21 cellular contexts compared by ENCODE assay signal in genomic region chr1:175385316-175385715, GRCh38.
DNase-seq lines count a peak whose midpoint lies in the region; ATAC-seq and TF ChIP-seq lines count a peak whose summit lies in the region.
"Had no signal": no experiment of that assay in that cellular context is flagged by ENCODE, and none has a peak within 500 bp of the region (broad histone marks: within the 10 kb centered on the region; RNA-seq: fewer than 3 reads in every experiment).

No MANE protein-coding gene starts in this region.

- 48% methylated on average over 4 of the region's 4 CpGs for WGBS in mammary epithelial cell (ENCODE audit: low coverage, missing lambda C conversion rate)

- H3K4me1 ChIP-seq in mammary epithelial cell (ENCODE audit: insufficient read depth, low read length) (no peaks in the 10 kb centered on the region), breast epithelium (no peaks in the 10 kb centered on the region), fibroblast of lung (ENCODE audit: control insufficient read depth, extremely low read depth, insufficient read depth, low read length) (no peaks in the 10 kb centered on the region)

- intact Hi-C loops in mammary epithelial cell (cut with micrococcal nuclease) = no loop called here
- intact Hi-C loops in breast epithelium (cut with DNase I; ENCODE audit: low total_unique reads) = no loop called here

- no TSS peak for BruUV-seq in mammary epithelial cell (replicated peaks; lab: Mats Ljungman, UMichigan)

- H3K36me3 ChIP-seq in mammary epithelial cell (ENCODE audit: insufficient read depth, low read length) (no peaks in the 10 kb centered on the region), breast epithelium (no peaks in the 10 kb centered on the region), fibroblast of lung (ENCODE audit: control insufficient read depth, insufficient read depth, low read length) (no peaks in the 10 kb centered on the region)

- no peak overlapping the region for H3K4me3 ChIP-seq in mammary epithelial cell (replicated peaks in 1 of 3; ENCODE audit: insufficient read depth in 1 of 3, low read depth in 2 of 3, low read length in 3 of 3)
- no peak overlapping the region for H3K4me3 ChIP-seq in breast epithelium
- no peak overlapping the region for H3K4me3 ChIP-seq in fibroblast of lung (replicated peaks in 1 of 4; ENCODE audit: control extremely low read depth in 1 of 4, insufficient read depth in 1 of 4, low read depth in 3 of 4, low read length in 4 of 4)
- H3K4me3 ChIP-seq in foreskin fibroblast (ENCODE audit: low read depth in 1 of 2, low read length in 2 of 2) = no peak overlapping the region

- H3K9me3 ChIP-seq in mammary epithelial cell (replicated peaks; ENCODE audit: insufficient read depth, low read length) (no peaks in the 10 kb centered on the region), breast epithelium (no peaks in the 10 kb centered on the region), fibroblast of lung (ENCODE audit: control insufficient read depth, insufficient read depth, low read depth, low read length) (no peaks in the 10 kb centered on the region)

- in situ Hi-C loops in mammary epithelial cell (cut with MboI; ENCODE audit: low sequenced_read_pairs in 2 of 2) = no loop called here

- no peak overlapping the region for H3K27ac ChIP-seq in mammary epithelial cell (ENCODE audit: insufficient read depth, low read depth, low read length)
- H3K27ac ChIP-seq in breast epithelium = no peak overlapping the region
- H3K27ac ChIP-seq in fibroblast of lung (ENCODE audit: insufficient read depth, low read length) = no peak overlapping the region

- dilution Hi-C loops in mammary epithelial cell (cut with HindIII; ENCODE audit: low sequenced_read_pairs) = no loop called here

- H3K79me2 ChIP-seq in mammary epithelial cell (ENCODE audit: insufficient read depth, low read length) (no peaks in the 10 kb centered on the region), fibroblast of lung (ENCODE audit: control insufficient read depth, insufficient read depth, low read length) (no peaks in the 10 kb centered on the region)

- no peak overlapping the region for H3K4me2 ChIP-seq in mammary epithelial cell (ENCODE audit: insufficient read depth, low read depth, low read length)
- H3K4me2 ChIP-seq in fibroblast of lung (ENCODE audit: extremely low read depth, insufficient read depth, low read length) = no peak overlapping the region

- H3K27me3 ChIP-seq in mammary epithelial cell (ENCODE audit: insufficient read depth, low read length) (peaks cover 3% of the 10 kb centered on the region), breast epithelium (no peaks in the 10 kb centered on the region), fibroblast of lung (ENCODE audit: control insufficient read depth, insufficient read depth, low read length) (no peaks in the 10 kb centered on the region)

- H2AFZ ChIP-seq in mammary epithelial cell (ENCODE audit: low read depth, low read length) = no peak overlapping the region
- H2AFZ ChIP-seq in fibroblast of lung (ENCODE audit: low read length) = no peak overlapping the region

- no peak for ATAC-seq in HG02798 (IDR thresholded peaks at IDR 0.05; ENCODE audit: poor library complexity, unreplicated experiment)
- ATAC-seq: CD8-positive, alpha-beta T cell had no signal

- no peaks in the 10 kb centered on the region for H4K20me1 ChIP-seq in mammary epithelial cell (ENCODE audit: insufficient read depth, low read length)
- H4K20me1 ChIP-seq in fibroblast of lung (ENCODE audit: control insufficient read depth, extremely low read depth, insufficient read depth, low read length) = no peaks in the 10 kb centered on the region

- CTCF ChIA-PET in mammary epithelial cell (lab: Charles Lee; ENCODE audit: low non-redundant PET) = no interaction called here

- TF ChIP-seq CTCF in mammary epithelial cell (conservative IDR thresholded peaks at IDR 0.05 in 1 of 2, IDR thresholded peaks at IDR 0.05 in 1 of 2; ENCODE audit: extremely low read depth in 1 of 2, insufficient read depth in 1 of 2, low read depth in 1 of 2, low read length in 2 of 2) (no peak), breast epithelium (IDR thresholded peaks at IDR 0.05) (no peak), fibroblast of lung (conservative IDR thresholded peaks at IDR 0.05 in 1 of 2, IDR thresholded peaks at IDR 0.05 in 1 of 2; ENCODE audit: low read depth in 1 of 2, low read length in 2 of 2) (no peak), foreskin fibroblast (IDR thresholded peaks at IDR 0.05; ENCODE audit: low read depth, low read length) (no peak)

- DNase-seq in mammary epithelial cell = peak; percentile 66
- no peak for DNase-seq in breast epithelium (ENCODE audit: low spot score in 2 of 2)
- DNase-seq in SW480 (ENCODE audit: low spot score) = peak; percentile 7
- DNase-seq in fibroblast of lung (ENCODE audit: low read depth in 2 of 2) = peak in 1 of 2 donors; percentile 14
- DNase-seq in NCI-H2196 treated with DMSO at 0.1 percent for 48 hours (lab: John Stamatoyannopoulos, UW; ENCODE audit: unreplicated experiment) = no peak
- DNase-seq in foreskin fibroblast = no peak
- no peak for DNase-seq in foreskin melanocyte
- DNase-seq: AML-193; CD8-positive, alpha-beta T cell; GF-D8; Kasumi-1; MM.1S; NCI-H1048; NCI-H1417 treated with DMSO at 0.1 percent for 48 hours; NCI-H187 treated with DMSO at 0.1 percent for 48 hours; NCI-H2107; NCI-H2227 treated with DMSO at 0.1 percent for 48 hours; NCI-H510A treated with DMSO at 0.1 percent for 48 hours; NCI-H82; SHP77 had no signal

- no peak for TF ChIP-seq POLR2A in breast epithelium (IDR thresholded peaks at IDR 0.05)

- H3K9ac ChIP-seq in mammary epithelial cell (ENCODE audit: insufficient read depth, low read length) = no peak overlapping the region
- peak overlapping the region; percentile 2 for H3K9ac ChIP-seq in fibroblast of lung (ENCODE audit: insufficient read depth, low read length)

Comparison
In these comparisons a context has a peak if more than half of its experiments do, and no peak if none do; other contexts are left out.
1. DNase-seq: peak in mammary epithelial cell (single experiment) and SW480 (single experiment); none in breast epithelium (0 of 2), NCI-H2196 treated with DMSO at 0.1 percent for 48 hours (single experiment), foreskin fibroblast (0 of 2) and foreskin melanocyte (single experiment).